23 cellular contexts compared by ENCODE assay signal in genomic region chr2:177247693-177248262, GRCh38. TPM values are rescaled to one million over a fixed set of nuclear protein-coding genes. Genes with fewer than 3 reads are reported as not detected.
DNase-seq lines count a peak whose midpoint lies in the region; ATAC-seq and TF ChIP-seq lines count a peak whose summit lies in the region.
"Had no signal": no experiment of that assay in that cellular context is flagged by ENCODE, and none has a peak within 500 bp of the region (broad histone marks: within the 10 kb centered on the region; RNA-seq: fewer than 3 reads in every experiment).

No MANE protein-coding gene starts in this region.

- no peaks in the 10 kb centered on the region for H3K9me3 Mint-ChIP-seq in stimulated activated effector memory CD8-positive, alpha-beta T cell treated with anti-CD3 and anti-CD28 coated beads, Interleukin-12 subunit alpha, Interleukin-12 subunit beta, amount 100 ng/mL, for 72 hours

- no peak for TF ChIP-seq CTCF in prostate gland (IDR thresholded peaks at IDR 0.05)

- peak overlapping the region; percentile 25 for H3K27ac ChIP-seq in right cardiac atrium (ENCODE audit: low read length)
- H3K27ac ChIP-seq in prostate gland, result no peak overlapping the region
- H3K27ac ChIP-seq: colonic mucosa, foreskin keratinocyte, HL-60, suprapubic skin had no signal

- H3K4me1 Mint-ChIP-seq in T-helper 17 cell, result peaks cover 40% of the 10 kb centered on the region
- peaks cover 60% of the 10 kb centered on the region for H3K4me1 Mint-ChIP-seq in stimulated activated effector memory CD8-positive, alpha-beta T cell treated with anti-CD3 and anti-CD28 coated beads, Interleukin-12 subunit alpha, Interleukin-12 subunit beta, amount 100 ng/mL, for 72 hours

- H3K27me3 ChIP-seq in right cardiac atrium (ENCODE audit: control insufficient read depth, insufficient read depth), result no peaks in the 10 kb centered on the region
- no peaks in the 10 kb centered on the region for H3K27me3 ChIP-seq in prostate gland (replicated peaks; ENCODE audit: insufficient read depth)
- H3K27me3 ChIP-seq: colonic mucosa, foreskin keratinocyte, suprapubic skin had no signal

- no peak for TF ChIP-seq POLR2A in prostate gland (IDR thresholded peaks at IDR 0.05)

- no peak overlapping the region for H3K4me3 ChIP-seq in right cardiac atrium (ENCODE audit: low read length)
- no peak overlapping the region for H3K4me3 ChIP-seq in prostate gland
- H3K4me3 ChIP-seq: colonic mucosa, suprapubic skin had no signal

- H3K4me3 Mint-ChIP-seq in T-helper 17 cell, result no peak overlapping the region
- H3K4me3 Mint-ChIP-seq in stimulated activated effector memory CD8-positive, alpha-beta T cell treated with anti-CD3 and anti-CD28 coated beads, Interleukin-12 subunit alpha, Interleukin-12 subunit beta, amount 100 ng/mL, for 72 hours, result no peak overlapping the region

- H3K4me1 ChIP-seq in right cardiac atrium (ENCODE audit: control insufficient read depth, insufficient read depth, low read length) (peaks cover 31% of the 10 kb centered on the region), prostate gland (replicated peaks) (peaks cover 8% of the 10 kb centered on the region)

- intact Hi-C loops in Right ventricle myocardium inferior (cut with DNase I) (loop anchor here (5.0 kb wide), 1 partner anchor 35 kb away; the partner anchor contains the start of gene HNRNPA3), Right ventricle myocardium superior (cut with DNase I) (no loop called here), right cardiac atrium (cut with DNase I) (no loop called here), prostate gland (cut with DNase I) (no loop called here)

- peaks cover 2% of the 10 kb centered on the region for H3K36me3 Mint-ChIP-seq in T-helper 17 cell (ENCODE audit: low read depth)
- peaks cover 71% of the 10 kb centered on the region for H3K36me3 Mint-ChIP-seq in stimulated activated effector memory CD8-positive, alpha-beta T cell treated with anti-CD3 and anti-CD28 coated beads, Interleukin-12 subunit alpha, Interleukin-12 subunit beta, amount 100 ng/mL, for 72 hours

- H3K36me3 ChIP-seq in prostate gland, result no peaks in the 10 kb centered on the region
- H3K36me3 ChIP-seq: colonic mucosa had no signal

- ATAC-seq in Right ventricle myocardium inferior (peak; percentile 14), Right ventricle myocardium superior (ENCODE audit: poor library complexity) (no peak), T-helper 17 cell (no peak), right cardiac atrium (no peak), HG03159 (IDR thresholded peaks at IDR 0.05; ENCODE audit: unreplicated experiment) (no peak)
- ATAC-seq in stimulated activated effector memory CD8-positive, alpha-beta T cell treated with anti-CD3 and anti-CD28 coated beads, Interleukin-12 subunit alpha, Interleukin-12 subunit beta, amount 100 ng/mL, for 72 hours, result no peak
- ATAC-seq: foreskin keratinocyte had no signal

- H3K9me3 ChIP-seq in T-helper 17 cell (ENCODE audit: control insufficient read depth, low read length, poor library complexity, severe bottlenecking) (no peaks in the 10 kb centered on the region), right cardiac atrium (ENCODE audit: control insufficient read depth, low read length) (no peaks in the 10 kb centered on the region), prostate gland (no peaks in the 10 kb centered on the region)
- H3K9me3 ChIP-seq: colonic mucosa, suprapubic skin had no signal

- H3K27ac Mint-ChIP-seq in T-helper 17 cell, result peak overlapping the region; percentile 39
- peak overlapping the region; percentile 45 for H3K27ac Mint-ChIP-seq in stimulated activated effector memory CD8-positive, alpha-beta T cell treated with anti-CD3 and anti-CD28 coated beads, Interleukin-12 subunit alpha, Interleukin-12 subunit beta, amount 100 ng/mL, for 72 hours

- 72% methylated on average over 6 of the region's 6 CpGs for WGBS in right cardiac atrium
- WGBS in prostate gland, result 83% methylated on average over 6 of the region's 6 CpGs

- no peak for DNase-seq in Right ventricle myocardium inferior (ENCODE audit: missing footprints)
- no peak for DNase-seq in Right ventricle myocardium superior
- DNase-seq in T-helper 17 cell, result no peak
- no peak for DNase-seq in right cardiac atrium
- no peak for DNase-seq in stimulated activated effector memory CD8-positive, alpha-beta T cell treated with anti-CD3 and anti-CD28 coated beads, Interleukin-12 subunit alpha, Interleukin-12 subunit beta, amount 100 ng/mL, for 72 hours (ENCODE audit: low spot score in 2 of 2)
- DNase-seq in prostate gland (ENCODE audit: low spot score), result no peak
- no peak for DNase-seq in NCI-H226
- DNase-seq: activated CD4-positive, alpha-beta T cell treated with anti-CD3 and anti-CD28 coated beads for 1 hour; activated naive CD4-positive, alpha-beta T cell treated with Interleukin-2 at 50 U/mL for 16 hours; CD4-positive, CD25-positive, alpha-beta regulatory T cell; colonic mucosa; foreskin keratinocyte; GF-D8; HCEC 1CT; kidney glomerular epithelial cell; midbrain; NCI-H1048; NCI-H2029 treated with DMSO at 0.1 percent for 48 hours; NCI-H524; SW 1271 had no signal

- H3K27me3 Mint-ChIP-seq in T-helper 17 cell, result no peaks in the 10 kb centered on the region
- H3K27me3 Mint-ChIP-seq: CD4-positive, CD25-positive, alpha-beta regulatory T cell had no signal

RNA-seq across cellular contexts. Expression of gene NFE2L2, which starts 16.7 kb away (rescaled TPM):
- total RNA-seq in Right ventricle myocardium inferior, result 53.4 TPM
- 45.8 TPM for total RNA-seq in Right ventricle myocardium superior
- 10 to 100 TPM; 58.0 to 65.5 TPM for total RNA-seq in T-helper 17 cell
- 10 to 100 TPM; 70.0 to 95.7 (median 77.7) TPM for total RNA-seq in right cardiac atrium
- polyA plus RNA-seq in right cardiac atrium, result 55.8 TPM
- total RNA-seq in prostate gland, result 100 to 1,000 TPM in 1 of 2 donors, 10 to 100 TPM in 1; 98.6 to 126 TPM

RNA-seq across cellular contexts. Expression of gene HNRNPA3, which starts 35.2 kb away (rescaled TPM):
- 66.6 TPM for total RNA-seq in Right ventricle myocardium inferior
- total RNA-seq in Right ventricle myocardium superior, result 64.5 TPM
- 100 to 1,000 TPM; 179 to 183 TPM for total RNA-seq in T-helper 17 cell
- total RNA-seq in right cardiac atrium, result 100 to 1,000 TPM in 1 of 4 donors, 10 to 100 TPM in 3; 66.9 to 110 (median 84.2) TPM
- 74.1 TPM for polyA plus RNA-seq in right cardiac atrium
- total RNA-seq in prostate gland, result 10 to 100 TPM; 56.5 to 57.0 TPM
